Comparison of ENCODE assay signal across 1 cellular context in genomic region chr22:26170795-26171194, GRCh38.
A peak's percentile ranks its signal among the peaks of the same experiment; 100 is the strongest.
TF ChIP-seq lines count a peak whose summit lies in the region.

No MANE protein-coding gene starts in this region.

TF ChIP-seq in GM12878, 131 proteins besides CTCF, POLR2A, EP300 and RAD21 (continued from another document):
- TF ChIP-seq ATF3 (IDR thresholded peaks at IDR 0.05; ENCODE audit: borderline replicate concordance, extremely low read depth, low read depth, low read length), result no peak
- TF ChIP-seq, protein P1, sequence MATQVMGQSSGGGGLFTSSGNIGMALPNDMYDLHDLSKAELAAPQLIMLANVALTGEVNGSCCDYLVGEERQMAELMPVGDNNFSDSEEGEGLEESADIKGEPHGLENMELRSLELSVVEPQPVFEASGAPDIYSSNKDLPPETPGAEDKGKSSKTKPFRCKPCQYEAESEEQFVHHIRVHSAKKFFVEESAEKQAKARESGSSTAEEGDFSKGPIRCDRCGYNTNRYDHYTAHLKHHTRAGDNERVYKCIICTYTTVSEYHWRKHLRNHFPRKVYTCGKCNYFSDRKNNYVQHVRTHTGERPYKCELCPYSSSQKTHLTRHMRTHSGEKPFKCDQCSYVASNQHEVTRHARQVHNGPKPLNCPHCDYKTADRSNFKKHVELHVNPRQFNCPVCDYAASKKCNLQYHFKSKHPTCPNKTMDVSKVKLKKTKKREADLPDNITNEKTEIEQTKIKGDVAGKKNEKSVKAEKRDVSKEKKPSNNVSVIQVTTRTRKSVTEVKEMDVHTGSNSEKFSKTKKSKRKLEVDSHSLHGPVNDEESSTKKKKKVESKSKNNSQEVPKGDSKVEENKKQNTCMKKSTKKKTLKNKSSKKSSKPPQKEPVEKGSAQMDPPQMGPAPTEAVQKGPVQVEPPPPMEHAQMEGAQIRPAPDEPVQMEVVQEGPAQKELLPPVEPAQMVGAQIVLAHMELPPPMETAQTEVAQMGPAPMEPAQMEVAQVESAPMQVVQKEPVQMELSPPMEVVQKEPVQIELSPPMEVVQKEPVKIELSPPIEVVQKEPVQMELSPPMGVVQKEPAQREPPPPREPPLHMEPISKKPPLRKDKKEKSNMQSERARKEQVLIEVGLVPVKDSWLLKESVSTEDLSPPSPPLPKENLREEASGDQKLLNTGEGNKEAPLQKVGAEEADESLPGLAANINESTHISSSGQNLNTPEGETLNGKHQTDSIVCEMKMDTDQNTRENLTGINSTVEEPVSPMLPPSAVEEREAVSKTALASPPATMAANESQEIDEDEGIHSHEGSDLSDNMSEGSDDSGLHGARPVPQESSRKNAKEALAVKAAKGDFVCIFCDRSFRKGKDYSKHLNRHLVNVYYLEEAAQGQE (IDR thresholded peaks at IDR 0.05; ENCODE audit: low read depth, low read length), result peak; percentile 83
TF ChIP-seq in GM12878: peak in this region for 1.
